ENCODE assay signal across 15 cellular contexts in the genomic region with DNA sequence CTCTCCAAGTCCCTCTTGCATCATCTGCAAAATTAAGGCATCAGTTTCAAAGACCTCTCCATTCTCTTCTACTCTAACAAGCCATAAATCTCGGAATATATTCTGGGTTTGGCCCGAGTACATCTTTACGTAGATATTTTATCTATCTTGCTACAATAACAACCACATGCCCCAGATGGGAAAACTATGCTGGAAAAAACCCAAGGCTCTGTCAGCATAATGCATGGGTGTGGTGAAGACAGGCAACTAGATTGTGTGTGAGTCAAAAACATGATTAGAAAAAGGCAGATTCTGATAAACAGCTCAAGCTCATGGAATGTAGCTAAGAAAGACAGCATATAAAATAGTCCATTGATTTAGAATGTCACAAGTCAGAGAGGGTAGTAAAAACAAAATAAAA.
DNase-seq lines count a peak whose midpoint lies in the region; ATAC-seq and TF ChIP-seq lines count a peak whose summit lies in the region.
"Had no signal": no experiment of that assay in that cellular context is flagged by ENCODE, and none has a peak within 500 bp of the region (broad histone marks: within the 10 kb centered on the region; RNA-seq: fewer than 3 reads in every experiment).

No MANE protein-coding gene starts in this region.

- no peaks in the 10 kb centered on the region for H3F3A ChIP-seq in GM23338 (replicated peaks; ENCODE audit: low read depth)

- ATAC-seq in Right ventricle myocardium inferior (peak; percentile 27), foreskin keratinocyte (peak; percentile 42), GM23338 (no peak), HG02678 (IDR thresholded peaks at IDR 0.05; ENCODE audit: unreplicated experiment) (no peak), GM18873 (IDR thresholded peaks at IDR 0.05; ENCODE audit: low FRiP score, unreplicated experiment) (no peak)
- ATAC-seq: left lobe of liver had no signal

- H3K9me3 Mint-ChIP-seq in GM23338 = no peaks in the 10 kb centered on the region
- H3K9me3 Mint-ChIP-seq: nephron progenitor cell; T-helper 2 cell treated with Interferon-gamma antibody and Interleukin-4, amounts not matched to agents 5 μg/mL and 100 μg/mL, for 36 hours had no signal

- H3K27ac ChIP-seq in foreskin keratinocyte (peak overlapping the region; percentile 30), GM23338 (ENCODE audit: low read depth) (no peak overlapping the region)
- H3K27ac ChIP-seq: thyroid gland had no signal

- H4K20me1 ChIP-seq in GM23338 (replicated peaks; ENCODE audit: insufficient read depth) = no peaks in the 10 kb centered on the region

- no peak overlapping the region for H3K27ac Mint-ChIP-seq in GM23338
- H3K27ac Mint-ChIP-seq: nephron progenitor cell; T-helper 2 cell treated with Interferon-gamma antibody and Interleukin-4, amounts not matched to agents 5 μg/mL and 100 μg/mL, for 36 hours had no signal

- intact Hi-C loops in Right ventricle myocardium inferior (cut with DNase I) (no loop called here), cardiac septum (cut with DNase I) (loop anchor here (5.0 to 10.0 kb wide), 2 partner anchors 37 to 129 kb away; no protein-coding TSS in a partner anchor)

- no peak overlapping the region for H3K4me2 ChIP-seq in GM23338

- no peak for DNase-seq in Right ventricle myocardium inferior (ENCODE audit: missing footprints)
- DNase-seq in cardiac septum (ENCODE audit: low spot score) = no peak
- peak; percentile 76 for DNase-seq in amniotic stem cell (lab: John Stamatoyannopoulos, UW)
- peak; percentile 56 to 84 for DNase-seq in foreskin keratinocyte
- DNase-seq in GM23338 (ENCODE audit: low spot score) = no peak
- no peak for DNase-seq in GM10266 (ENCODE audit: extremely low spot score)
- DNase-seq: DMS53, NCI-H1092 treated with DMSO at 0.1 percent for 48 hours, nephron progenitor cell, thyroid gland had no signal

- 0 out of 3 replicates have a peak, but pooled peaks cover 3% of the 10 kb centered on the region for H3K4me1 Mint-ChIP-seq in GM23338

- TF ChIP-seq CTCF in foreskin keratinocyte (conservative IDR thresholded peaks at IDR 0.05) = no peak
- TF ChIP-seq CTCF in GM23338 (conservative IDR thresholded peaks at IDR 0.05; ENCODE audit: low read depth in 2 of 2) = no peak
- no peak for TF ChIP-seq CTCF in GM10266 (IDR thresholded peaks at IDR 0.05; ENCODE audit: control insufficient read depth, insufficient read depth, low read depth, missing control alignments)

- no peak overlapping the region for H3K4me3 ChIP-seq in GM23338
- H3K4me3 ChIP-seq: coronary artery, thyroid gland had no signal

- H3K36me3 Mint-ChIP-seq in GM23338 (ENCODE audit: low read depth) = no peaks in the 10 kb centered on the region

- H3K79me2 ChIP-seq in GM23338 (replicated peaks; ENCODE audit: insufficient read depth) = no peaks in the 10 kb centered on the region

- peaks cover 1% of the 10 kb centered on the region for H3K27me3 Mint-ChIP-seq in GM23338 (ENCODE audit: insufficient read depth, low read depth, poor library complexity)

- no peak overlapping the region for H2AFZ ChIP-seq in GM23338

- peaks cover 15% of the 10 kb centered on the region for H3K4me1 ChIP-seq in foreskin keratinocyte
- no peaks in the 10 kb centered on the region for H3K4me1 ChIP-seq in GM23338 (ENCODE audit: insufficient read depth)

- H3K36me3 ChIP-seq in GM23338 (ENCODE audit: insufficient read depth) = no peaks in the 10 kb centered on the region
- H3K36me3 ChIP-seq: thyroid gland had no signal

- H3K9me2 ChIP-seq in GM23338 (ENCODE audit: insufficient read depth) = peaks cover 6% of the 10 kb centered on the region; the same call in 1 of the 2 replicates

- H3K4me3 Mint-ChIP-seq in GM23338 = no peak overlapping the region
- H3K4me3 Mint-ChIP-seq: nephron progenitor cell; T-helper 2 cell treated with Interferon-gamma antibody and Interleukin-4, amounts not matched to agents 5 μg/mL and 100 μg/mL, for 36 hours had no signal

- H3K27me3 ChIP-seq in foreskin keratinocyte (no peaks in the 10 kb centered on the region), GM23338 (ENCODE audit: insufficient read depth) (no peaks in the 10 kb centered on the region)
- H3K27me3 ChIP-seq: thyroid gland had no signal

TF ChIP-seq in GM23338, 12 proteins besides CTCF, POLR2A, EP300 and RAD21 (continues in another document):
- TF ChIP-seq JUNB (IDR thresholded peaks at IDR 0.05; ENCODE audit: unreplicated experiment) = no peak
- no peak for TF ChIP-seq EZH2 (IDR thresholded peaks at IDR 0.05; ENCODE audit: low read depth, unreplicated experiment)
- TF ChIP-seq, protein P1, sequence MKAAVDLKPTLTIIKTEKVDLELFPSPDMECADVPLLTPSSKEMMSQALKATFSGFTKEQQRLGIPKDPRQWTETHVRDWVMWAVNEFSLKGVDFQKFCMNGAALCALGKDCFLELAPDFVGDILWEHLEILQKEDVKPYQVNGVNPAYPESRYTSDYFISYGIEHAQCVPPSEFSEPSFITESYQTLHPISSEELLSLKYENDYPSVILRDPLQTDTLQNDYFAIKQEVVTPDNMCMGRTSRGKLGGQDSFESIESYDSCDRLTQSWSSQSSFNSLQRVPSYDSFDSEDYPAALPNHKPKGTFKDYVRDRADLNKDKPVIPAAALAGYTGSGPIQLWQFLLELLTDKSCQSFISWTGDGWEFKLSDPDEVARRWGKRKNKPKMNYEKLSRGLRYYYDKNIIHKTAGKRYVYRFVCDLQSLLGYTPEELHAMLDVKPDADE (IDR thresholded peaks at IDR 0.05) = no peak
- no peak for TF ChIP-seq ZNF331 (CRISPR knock-in tag; IDR thresholded peaks at IDR 0.05; ENCODE audit: low read depth)
- no peak for TF ChIP-seq STAT1 (IDR thresholded peaks at IDR 0.05; ENCODE audit: unreplicated experiment)
- no peak for TF ChIP-seq POLR2AphosphoS5 (IDR thresholded peaks at IDR 0.05; ENCODE audit: low read depth)
- TF ChIP-seq, protein P2, sequence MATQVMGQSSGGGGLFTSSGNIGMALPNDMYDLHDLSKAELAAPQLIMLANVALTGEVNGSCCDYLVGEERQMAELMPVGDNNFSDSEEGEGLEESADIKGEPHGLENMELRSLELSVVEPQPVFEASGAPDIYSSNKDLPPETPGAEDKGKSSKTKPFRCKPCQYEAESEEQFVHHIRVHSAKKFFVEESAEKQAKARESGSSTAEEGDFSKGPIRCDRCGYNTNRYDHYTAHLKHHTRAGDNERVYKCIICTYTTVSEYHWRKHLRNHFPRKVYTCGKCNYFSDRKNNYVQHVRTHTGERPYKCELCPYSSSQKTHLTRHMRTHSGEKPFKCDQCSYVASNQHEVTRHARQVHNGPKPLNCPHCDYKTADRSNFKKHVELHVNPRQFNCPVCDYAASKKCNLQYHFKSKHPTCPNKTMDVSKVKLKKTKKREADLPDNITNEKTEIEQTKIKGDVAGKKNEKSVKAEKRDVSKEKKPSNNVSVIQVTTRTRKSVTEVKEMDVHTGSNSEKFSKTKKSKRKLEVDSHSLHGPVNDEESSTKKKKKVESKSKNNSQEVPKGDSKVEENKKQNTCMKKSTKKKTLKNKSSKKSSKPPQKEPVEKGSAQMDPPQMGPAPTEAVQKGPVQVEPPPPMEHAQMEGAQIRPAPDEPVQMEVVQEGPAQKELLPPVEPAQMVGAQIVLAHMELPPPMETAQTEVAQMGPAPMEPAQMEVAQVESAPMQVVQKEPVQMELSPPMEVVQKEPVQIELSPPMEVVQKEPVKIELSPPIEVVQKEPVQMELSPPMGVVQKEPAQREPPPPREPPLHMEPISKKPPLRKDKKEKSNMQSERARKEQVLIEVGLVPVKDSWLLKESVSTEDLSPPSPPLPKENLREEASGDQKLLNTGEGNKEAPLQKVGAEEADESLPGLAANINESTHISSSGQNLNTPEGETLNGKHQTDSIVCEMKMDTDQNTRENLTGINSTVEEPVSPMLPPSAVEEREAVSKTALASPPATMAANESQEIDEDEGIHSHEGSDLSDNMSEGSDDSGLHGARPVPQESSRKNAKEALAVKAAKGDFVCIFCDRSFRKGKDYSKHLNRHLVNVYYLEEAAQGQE (IDR thresholded peaks at IDR 0.05; ENCODE audit: unreplicated experiment) = no peak
- no peak for TF ChIP-seq EZH2phosphoT487 (IDR thresholded peaks at IDR 0.05; ENCODE audit: unreplicated experiment)

Comparison
In these comparisons a context has a peak if more than half of its experiments do, and no peak if none do; other contexts are left out.
1. ATAC-seq: peak in Right ventricle myocardium inferior (single experiment) and foreskin keratinocyte (single experiment); none in GM23338 (single experiment), HG02678 (single experiment) and GM18873 (single experiment).
2. DNase-seq: peak in amniotic stem cell (single experiment) and foreskin keratinocyte (2 of 2); none in Right ventricle myocardium inferior (single experiment), cardiac septum (single experiment), GM23338 (single experiment) and GM10266 (single experiment).